1 cellular context compared by ENCODE assay signal in genomic region chr13:48532473-48533206, GRCh38.
A peak's percentile ranks its signal among the peaks of the same experiment; 100 is the strongest.
TF ChIP-seq lines count a peak whose summit lies in the region.

RCBTB2 (minus strand) TSS chr13:48533080; CDS start chr13:48521939, 11,141 bp downstream.

TF ChIP-seq in HepG2, 621 proteins besides CTCF, POLR2A, EP300 and RAD21 (continued from another document and continues in another):
- TF ChIP-seq GATA4 (IDR thresholded peaks at IDR 0.05; ENCODE audit: borderline replicate concordance, low read depth) (peak; percentile 72; the same call in 1 of the 2 replicates), ZNF549 (CRISPR knock-in tag; IDR thresholded peaks at IDR 0.05) (no peak), TMF1 (CRISPR knock-in tag; IDR thresholded peaks at IDR 0.05; ENCODE audit: low read depth) (peak; percentile 67), ZNF841 (CRISPR knock-in tag; IDR thresholded peaks at IDR 0.05; ENCODE audit: borderline replicate concordance) (no peak), HOXA3 (CRISPR knock-in tag; IDR thresholded peaks at IDR 0.05) (peak; percentile 84), AHR (CRISPR knock-in tag; IDR thresholded peaks at IDR 0.05) (peak; percentile 68; the same call in 1 of the 2 replicates), ZNF101 (CRISPR knock-in tag; IDR thresholded peaks at IDR 0.05; ENCODE audit: borderline replicate concordance, low read depth) (no peak), ARID2 (CRISPR knock-in tag; IDR thresholded peaks at IDR 0.05; ENCODE audit: borderline replicate concordance) (peak; percentile 98), MAFG (CRISPR knock-in tag; IDR thresholded peaks at IDR 0.05) (no peak), MTF1 (CRISPR knock-in tag; IDR thresholded peaks at IDR 0.05) (no peak), SKI (IDR thresholded peaks at IDR 0.05; ENCODE audit: partially characterized antibody) (peak; percentile 52), ZNF564 (CRISPR knock-in tag; IDR thresholded peaks at IDR 0.05) (peak; percentile 66; the same call in 1 of the 2 replicates), ZNF256 (CRISPR knock-in tag; conservative IDR thresholded peaks at IDR 0.05) (peak; percentile 82; the same call in 1 of the 2 replicates), ZIK1 (CRISPR knock-in tag; IDR thresholded peaks at IDR 0.05; ENCODE audit: borderline replicate concordance, low read depth) (no peak), ZNF839 (CRISPR knock-in tag; IDR thresholded peaks at IDR 0.05; ENCODE audit: borderline replicate concordance) (0 out of 2 replicates have a peak, but pooled peaks have one; percentile 47), REXO4 (CRISPR knock-in tag; IDR thresholded peaks at IDR 0.05; ENCODE audit: borderline replicate concordance) (no peak), ZNF563 (CRISPR knock-in tag; IDR thresholded peaks at IDR 0.05) (peak; percentile 45; the same call in 1 of the 2 replicates), KMT2B (CRISPR knock-in tag; IDR thresholded peaks at IDR 0.05) (peak; percentile 82), ZNF766 (CRISPR knock-in tag; IDR thresholded peaks at IDR 0.05; ENCODE audit: borderline replicate concordance) (peak; percentile 85), TRAFD1 (CRISPR knock-in tag; IDR thresholded peaks at IDR 0.05; ENCODE audit: borderline replicate concordance) (peak; percentile 94; the same call in 1 of the 2 replicates), PRDM4 (CRISPR knock-in tag; IDR thresholded peaks at IDR 0.05; ENCODE audit: borderline replicate concordance) (no peak), PHF20 (CRISPR knock-in tag; IDR thresholded peaks at IDR 0.05) (peak; percentile 83), ZNF143 (CRISPR knock-in tag; IDR thresholded peaks at IDR 0.05) (0 out of 2 replicates have a peak, but pooled peaks have one; percentile 44), PRPF4 (IDR thresholded peaks at IDR 0.05; ENCODE audit: low read depth, low read length, poor library complexity, severe bottlenecking) (no peak), CCDC6 (CRISPR knock-in tag; IDR thresholded peaks at IDR 0.05) (peak; percentile 12; the same call in 1 of the 2 replicates), REL (CRISPR knock-in tag; conservative IDR thresholded peaks at IDR 0.05) (peak; percentile 65; the same call in 1 of the 2 replicates), DMAP1 (CRISPR knock-in tag; IDR thresholded peaks at IDR 0.05) (peak; percentile 83; the same call in 1 of the 2 replicates), SRSF4 (IDR thresholded peaks at IDR 0.05; ENCODE audit: low read depth, low read length, poor library complexity, severe bottlenecking) (no peak), ZNF451 (CRISPR knock-in tag; IDR thresholded peaks at IDR 0.05) (peak; percentile 80; the same call in 1 of the 2 replicates), RFXAP (CRISPR knock-in tag; IDR thresholded peaks at IDR 0.05; ENCODE audit: borderline replicate concordance) (peak; percentile 84), TARDBP (CRISPR knock-in tag; IDR thresholded peaks at IDR 0.05) (peak; percentile 83), RERE (CRISPR knock-in tag; IDR thresholded peaks at IDR 0.05; ENCODE audit: low read depth) (no peak), ZMAT3 (CRISPR knock-in tag; conservative IDR thresholded peaks at IDR 0.05) (peak; percentile 47; the same call in 1 of the 2 replicates), SOX13 (IDR thresholded peaks at IDR 0.05) (no peak), SOX13 (CRISPR knock-in tag; conservative IDR thresholded peaks at IDR 0.05 in 1 of 2, IDR thresholded peaks at IDR 0.05 in 1 of 2) (peak in 1 of 2 experiments; percentile 43; a peak in 2 of 4 replicates), ARNT2 (CRISPR knock-in tag; IDR thresholded peaks at IDR 0.05; ENCODE audit: low read depth) (peak; percentile 93), DRAP1 (CRISPR knock-in tag; IDR thresholded peaks at IDR 0.05) (peak; percentile 80), HINFP (CRISPR knock-in tag; IDR thresholded peaks at IDR 0.05; ENCODE audit: low read depth) (no peak), ZNF331 (CRISPR knock-in tag; IDR thresholded peaks at IDR 0.05) (peak; percentile 69; the same call in 1 of the 2 replicates), NFIB (CRISPR knock-in tag; IDR thresholded peaks at IDR 0.05; ENCODE audit: borderline replicate concordance) (peak; percentile 83; the same call in 1 of the 2 replicates), DMTF1 (CRISPR knock-in tag; IDR thresholded peaks at IDR 0.05) (no peak), CENPBD1 (CRISPR knock-in tag; IDR thresholded peaks at IDR 0.05; ENCODE audit: borderline replicate concordance, low read depth) (no peak), ZNF773 (CRISPR knock-in tag; IDR thresholded peaks at IDR 0.05; ENCODE audit: borderline replicate concordance) (peak; percentile 93; the same call in 1 of the 2 replicates), ZNF207 (IDR thresholded peaks at IDR 0.05; ENCODE audit: borderline replicate concordance) (no peak), ZBED4 (CRISPR knock-in tag; IDR thresholded peaks at IDR 0.05; ENCODE audit: borderline replicate concordance) (no peak; the same call in 1 of the 2 replicates), EED (CRISPR knock-in tag; IDR thresholded peaks at IDR 0.05) (no peak), RBM22 (optimal IDR thresholded peaks at IDR 0.05; ENCODE audit: low read length) (no peak), ZNF746 (CRISPR knock-in tag; IDR thresholded peaks at IDR 0.05) (0 out of 2 replicates have a peak, but pooled peaks have one; percentile 42), ERF (CRISPR knock-in tag; IDR thresholded peaks at IDR 0.05) (peak; percentile 80; the same call in 1 of the 2 replicates)
